In genomic region chr12:47939009-47939601, GRCh38 we compare ENCODE assay signal across 1 cellular context.
TF ChIP-seq lines count a peak whose summit lies in the region.

No MANE protein-coding gene starts in this region.

TF ChIP-seq in IMR-90, 13 proteins besides CTCF, POLR2A, EP300 and RAD21 (continued from another document):
- no peak for TF ChIP-seq ELK1 (IDR thresholded peaks at IDR 0.05; ENCODE audit: borderline replicate concordance, low read depth, low read length)
- TF ChIP-seq MXI1 (IDR thresholded peaks at IDR 0.05; ENCODE audit: borderline replicate concordance, low read depth, low read length): no peak
- TF ChIP-seq RFX5 (IDR thresholded peaks at IDR 0.05; ENCODE audit: low read depth, low read length): no peak
